8 cellular contexts compared by ENCODE assay signal in genomic region chr1:230681599-230681998, GRCh38. TPM values are rescaled to one million over a fixed set of nuclear protein-coding genes. Genes with fewer than 3 reads are reported as not detected.
DNase-seq lines count a peak whose midpoint lies in the region; ATAC-seq and TF ChIP-seq lines count a peak whose summit lies in the region.

No MANE protein-coding gene starts in this region.

- H3K4me1 ChIP-seq in A673 (ENCODE audit: insufficient read depth, low read length, poor library complexity, severe bottlenecking) (peaks cover 7% of the 10 kb centered on the region), cardiac muscle cell (ENCODE audit: low read depth) (peaks cover 26% of the 10 kb centered on the region)

- intact Hi-C loops in A673 (cut with micrococcal nuclease; ENCODE audit: unreplicated experiment): no loop called here

- BruUV-seq in A673 (replicated peaks; lab: Mats Ljungman, UMichigan): no TSS peak

- CTCF ChIA-PET in A673 (lab: Charles Lee): no interaction called here

- POLR2A ChIA-PET in A673 (lab: Charles Lee; ENCODE audit: low non-redundant PET): no interaction called here

- DNase-seq in A673 (ENCODE audit: low spot score): peak; percentile 66
- DNase-seq in HS-5 (ENCODE audit: low read depth): peak; percentile 41
- DNase-seq in RKO (ENCODE audit: low spot score): peak; percentile 45
- DNase-seq in cardiac muscle cell (ENCODE audit: low read depth in 1 of 2, low spot score in 1 of 2): peak; percentile 74 to 79
- DNase-seq in RPMI8226: no peak

- H3K27me3 ChIP-seq in A673 (replicated peaks; ENCODE audit: insufficient read depth, low read depth, low read length, poor library complexity) (no peaks in the 10 kb centered on the region), cardiac muscle cell (no peaks in the 10 kb centered on the region)

- no peak overlapping the region for H3K4me3 ChIP-seq in A673 (ENCODE audit: low read depth, low read length, poor library complexity, severe bottlenecking)
- no peak overlapping the region for H3K4me3 ChIP-seq in cardiac muscle cell

- TF ChIP-seq CTCF in A673 (conservative IDR thresholded peaks at IDR 0.05; ENCODE audit: low read depth, low read length) (no peak), cardiac muscle cell (IDR thresholded peaks at IDR 0.05; ENCODE audit: low read depth, low read length) (no peak)

- H3K36me3 ChIP-seq in A673 (ENCODE audit: insufficient read depth, low read length, poor library complexity, severe bottlenecking): peaks cover 17% of the 10 kb centered on the region
- peaks cover 51% of the 10 kb centered on the region for H3K36me3 ChIP-seq in cardiac muscle cell

- no peaks in the 10 kb centered on the region for H3K9me3 ChIP-seq in A673 (ENCODE audit: low read depth, low read length, poor library complexity, severe bottlenecking)
- H3K9me3 ChIP-seq in cardiac muscle cell (ENCODE audit: low read depth): no peaks in the 10 kb centered on the region

- H3K27ac ChIP-seq in A673 (ENCODE audit: low read depth, low read length, poor library complexity, severe bottlenecking): no peak overlapping the region
- peak overlapping the region; percentile 83 for H3K27ac ChIP-seq in cardiac muscle cell

- ATAC-seq in HG03457 (IDR thresholded peaks at IDR 0.05; ENCODE audit: unreplicated experiment) (no peak), GM21529 (IDR thresholded peaks at IDR 0.05; ENCODE audit: unreplicated experiment) (no peak), GM18498 (IDR thresholded peaks at IDR 0.05; ENCODE audit: unreplicated experiment) (no peak)

RNA-seq across cellular contexts. Expression of gene AGT, which starts 32.3 kb away (rescaled TPM):
- total RNA-seq in A673 (2021) (0.13 TPM in 1 of 2 replicates, not detected in the other), cardiac muscle cell (16.3 and 16.6 TPM in 2 replicates)
- 19.5 and 23.8 TPM in 2 replicates for polyA plus RNA-seq in cardiac muscle cell

RNA-seq across cellular contexts. Expression of gene COG2, which starts 39.3 kb away (rescaled TPM):
- total RNA-seq in A673 (2021): 20.3 and 26.6 TPM in 2 replicates
- 23.2 and 25.7 TPM in 2 replicates for total RNA-seq in cardiac muscle cell
- 27.4 and 28.7 TPM in 2 replicates for polyA plus RNA-seq in cardiac muscle cell

Comparison
In these comparisons a context has a peak if more than half of its experiments do, and no peak if none do; other contexts are left out.
1. RNA of gene AGT, which starts 32.3 kb away (total RNA-seq): 16.3 to 16.6 TPM in cardiac muscle cell; 0.13 TPM in A673; every median in the first group is over 10 times any median in the second.